Comparison of ENCODE assay signal across 25 cellular contexts in the genomic region with DNA sequence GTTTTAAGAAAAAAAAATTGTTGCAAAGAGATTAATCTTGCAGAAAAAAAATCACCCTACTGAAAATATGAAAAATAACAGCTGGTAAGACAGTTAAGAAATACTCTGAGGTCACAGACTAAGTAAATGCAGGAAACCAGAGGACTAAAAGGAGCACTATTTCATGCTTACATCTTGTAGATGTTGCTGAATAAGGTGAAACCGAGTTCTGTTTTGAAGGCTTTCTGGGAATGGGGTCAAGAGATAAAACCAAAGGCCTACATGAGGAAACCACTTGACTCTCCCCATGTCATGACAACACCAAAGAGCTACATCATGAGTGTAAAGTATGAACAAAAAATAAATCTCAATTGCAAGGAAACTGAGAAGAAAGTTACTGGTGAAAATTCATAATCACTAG.
"Had no signal": no experiment of that assay in that cellular context is flagged by ENCODE, and none has a peak within 500 bp of the region (broad histone marks: within the 10 kb centered on the region; RNA-seq: fewer than 3 reads in every experiment).

No MANE protein-coding gene starts in this region.

- H3K4me1 ChIP-seq: Peyer's patch, SJCRH30 had no signal

- H3K27me3 ChIP-seq: Peyer's patch, SJCRH30 had no signal

- H2AFZ ChIP-seq: PC-9 had no signal

- H3K4me2 ChIP-seq: PC-9 had no signal

- DNase-seq: Kasumi-1; KG1; MV-4-11; NCI-H1048; NCI-H1105; NCI-H1417 treated with DMSO at 0.1 percent for 48 hours; NCI-H146; NCI-H1694 treated with DMSO at 0.1 percent for 48 hours; NCI-H2029; NCI-H2081 treated with DMSO at 0.1 percent for 48 hours; NCI-H2171; NCI-H226; NCI-H446; NCI-H510A; NCI-H524 treated with DMSO at 0.1 percent for 48 hours; NCI-H69; NCI-H774; NK-92 treated with Interleukin-12 subunit alpha and Interleukin-12 subunit beta, amount 100 ng/mL, for 24 hours; PC-9; Peyer's patch; SHP77 treated with DMSO at 0.1 percent for 48 hours; SJCRH30; T-helper 1 cell had no signal

- H3K9me3 ChIP-seq: Peyer's patch, SJCRH30 had no signal

- H3K27ac ChIP-seq: PC-9, Peyer's patch, SJCRH30 had no signal

- ATAC-seq: Right ventricle myocardium inferior, SK-N-SH treated with all-trans-retinoic acid at 6 μM for 48 hours had no signal

- H3K4me3 ChIP-seq: PC-9, Peyer's patch, SJCRH30 had no signal

- H3K36me3 ChIP-seq: Peyer's patch, SJCRH30 had no signal
